Comparison of ENCODE assay signal across 8 cellular contexts in the genomic region with DNA sequence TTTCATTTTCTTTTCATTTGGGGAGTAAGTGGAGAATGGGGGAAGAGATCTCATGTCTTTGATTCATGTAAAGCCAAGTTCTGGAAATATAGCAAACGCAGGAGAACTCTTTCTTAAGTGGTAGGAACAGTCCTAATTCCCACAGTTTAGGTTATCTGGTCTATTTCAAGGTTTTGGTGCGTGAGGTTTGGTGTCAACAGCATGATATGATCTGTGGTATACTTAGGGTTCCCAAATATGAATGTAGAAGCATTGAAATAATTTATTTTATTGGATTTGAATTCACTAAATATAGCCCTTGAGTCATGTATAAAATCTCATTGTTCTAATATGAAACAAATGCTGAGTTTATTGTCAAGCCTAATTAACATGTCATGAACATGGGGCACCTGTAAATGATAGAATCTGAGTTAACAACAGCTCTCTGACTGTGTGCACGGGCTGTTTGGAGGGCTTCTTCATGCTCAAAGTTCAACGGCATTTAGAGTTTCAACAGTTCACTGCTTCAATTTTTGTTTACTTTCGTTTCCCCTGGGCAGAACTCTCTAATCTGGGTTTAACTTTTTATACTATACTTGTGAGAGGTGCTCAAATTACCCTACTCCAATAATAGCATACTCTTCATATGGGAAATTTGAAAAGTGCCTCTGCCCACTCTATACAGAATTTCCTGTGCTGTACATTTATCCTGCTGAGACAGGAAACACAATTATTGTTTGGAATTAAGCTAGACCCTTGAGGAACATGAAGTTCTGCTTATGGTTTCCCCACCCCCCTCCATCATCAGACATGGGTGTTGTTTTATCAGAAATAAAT.
A peak's percentile ranks its signal among the peaks of the same experiment; 100 is the strongest.
DNase-seq lines count a peak whose midpoint lies in the region; ATAC-seq and TF ChIP-seq lines count a peak whose summit lies in the region.

No MANE protein-coding gene starts in this region.

- H3K4me3 ChIP-seq in BLaER1 treated with 17β-estradiol and CSF1 and Interleukin-3, amounts not matched to agents 10 nM and 100 nM = peak overlapping the region; percentile 34 to 60 (median 40); a peak in 17 of 20 replicates
- H3K4me3 ChIP-seq in coronary artery = peak overlapping the region; percentile 68

- H3K9me3 Mint-ChIP-seq in naive thymus-derived CD8-positive, alpha-beta T cell = peaks cover 0 to 12% (median 0%) of the 10 kb centered on the region in 9 donors

- H4K20me1 ChIP-seq in BLaER1 treated with 17β-estradiol and CSF1 and Interleukin-3, amounts not matched to agents 10 nM and 100 nM = no peaks in the 10 kb centered on the region

- H3K4me1 Mint-ChIP-seq in naive thymus-derived CD8-positive, alpha-beta T cell = peaks cover 22 to 86% (median 73%) of the 10 kb centered on the region in 4 donors

- peak overlapping the region; percentile 75 to 92 (median 84) for H3K27ac ChIP-seq in BLaER1 treated with 17β-estradiol and CSF1 and Interleukin-3, amounts not matched to agents 10 nM and 100 nM
- peak overlapping the region; percentile 80 to 93 for H3K27ac ChIP-seq in coronary artery

- POLR2A ChIA-PET in naive thymus-derived CD8-positive, alpha-beta T cell (lab: Charles Lee) = interaction anchor here (1.0 to 1.2 kb wide), 4 partner anchors 13 to 236 kb away, joined by 3 to 5 read pairs (median 3); a partner anchor contains a TSS

- no peaks in the 10 kb centered on the region for H3K27me3 ChIP-seq in BLaER1 treated with 17β-estradiol and CSF1 and Interleukin-3, amounts not matched to agents 10 nM and 100 nM

- H3K4me2 ChIP-seq in BLaER1 treated with 17β-estradiol and CSF1 and Interleukin-3, amounts not matched to agents 10 nM and 100 nM = peak overlapping the region; percentile 72 to 93 (median 86)

- peaks cover 61 to 80% (median 71%) of the 10 kb centered on the region in 10 experiments for H3K4me1 ChIP-seq in BLaER1 treated with 17β-estradiol and CSF1 and Interleukin-3, amounts not matched to agents 10 nM and 100 nM

- H3K27ac Mint-ChIP-seq in naive thymus-derived CD8-positive, alpha-beta T cell = peak overlapping the region; percentile 88 to 98 (median 95)

- peaks cover 0 to 2% (median 0%) of the 10 kb centered on the region in 3 donors for H3K36me3 Mint-ChIP-seq in naive thymus-derived CD8-positive, alpha-beta T cell

- H3K9me3 ChIP-seq in BLaER1 treated with 17β-estradiol and CSF1 and Interleukin-3, amounts not matched to agents 10 nM and 100 nM (replicated peaks in 1 of 11) = peaks cover 0 to 23% (median 14%) of the 10 kb centered on the region in 11 experiments; a peak in 16 of 22 replicates

- ATAC-seq in GM19455 (IDR thresholded peaks at IDR 0.05; ENCODE audit: unreplicated experiment) (peak; percentile 54), GM19023 (IDR thresholded peaks at IDR 0.05; ENCODE audit: unreplicated experiment) (no peak), HG02610 (IDR thresholded peaks at IDR 0.05; ENCODE audit: unreplicated experiment) (no peak)
- peak; percentile 63 to 67 for ATAC-seq in naive thymus-derived CD8-positive, alpha-beta T cell

- TF ChIP-seq CTCF in coronary artery (IDR thresholded peaks at IDR 0.05) = no peak

- H3K9ac ChIP-seq in BLaER1 treated with 17β-estradiol and CSF1 and Interleukin-3, amounts not matched to agents 10 nM and 100 nM = peak overlapping the region; percentile 69 to 81 (median 75)

- H3K27me3 Mint-ChIP-seq in naive thymus-derived CD8-positive, alpha-beta T cell = no peaks in the 10 kb centered on the region

- DNase-seq in NOMO-1 treated with DMSO at 0.1 percent for 48 hours (lab: John Stamatoyannopoulos, UW; ENCODE audit: unreplicated experiment) (peak; percentile 73), coronary artery (ENCODE audit: low spot score) (no peak), NCI-H526 (lab: John Stamatoyannopoulos, UW) (no peak)
- peak in 3 of 10 donors; percentile 23 to 47 (median 39) for DNase-seq in naive thymus-derived CD8-positive, alpha-beta T cell

- peak overlapping the region; percentile 76 to 93 (median 87) for H3K4me3 Mint-ChIP-seq in naive thymus-derived CD8-positive, alpha-beta T cell

- no peaks in the 10 kb centered on the region for H3K36me3 ChIP-seq in BLaER1 treated with 17β-estradiol and CSF1 and Interleukin-3, amounts not matched to agents 10 nM and 100 nM

Comparison
In these comparisons a context has a peak if more than half of its experiments do, and no peak if none do; other contexts are left out.
1. ATAC-seq: peak in GM19455 (single experiment) and naive thymus-derived CD8-positive, alpha-beta T cell (2 of 2); none in GM19023 (single experiment) and HG02610 (single experiment).